ENCODE assay signal across 31 cellular contexts in the genomic region with DNA sequence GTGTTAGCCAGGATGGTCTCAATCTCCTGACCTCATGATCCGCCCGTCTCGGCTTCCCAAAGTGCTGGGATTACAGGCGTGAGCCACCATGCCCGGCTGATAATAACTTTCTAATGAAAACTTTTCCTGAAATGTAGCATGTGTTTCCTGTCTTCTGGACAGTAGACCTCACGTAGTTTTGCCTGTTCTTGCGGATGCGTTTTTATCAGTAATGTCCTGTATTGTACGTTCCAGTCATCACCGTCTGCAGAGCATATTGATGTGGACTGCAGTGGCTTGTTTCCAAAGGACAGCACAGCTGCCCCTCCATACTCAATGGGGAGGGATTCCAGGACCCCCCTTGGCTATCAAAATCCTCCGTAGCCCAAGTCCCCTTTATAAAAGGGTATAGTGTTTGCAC.
"Had no signal": no experiment of that assay in that cellular context is flagged by ENCODE, and none has a peak within 500 bp of the region (broad histone marks: within the 10 kb centered on the region; RNA-seq: fewer than 3 reads in every experiment).

No MANE protein-coding gene starts in this region.

- H3K27me3 Mint-ChIP-seq: activated B cell treated with CpG ODN at 0.5 μM for 24 hours; activated CD4-positive, alpha-beta T cell treated with anti-CD3 and anti-CD28 coated beads, Interleukin-2, amount 10 ng/mL, durations not matched to agents 7 days and 5 days; activated naive CD4-positive, alpha-beta T cell treated with anti-CD3 and anti-CD28 coated beads, Interleukin-2, amount 10 ng/mL, durations not matched to agents 7 days and 5 days; activated naive CD8-positive, alpha-beta T cell treated with anti-CD3 and anti-CD28 coated beads, Interleukin-2, amount 10 ng/mL, durations not matched to agents 7 days and 5 days; IgD-negative memory B cell had no signal

- DNase-seq: activated CD4-positive, alpha-beta T cell treated with anti-CD3 and anti-CD28 coated beads, Interleukin-2, amount 10 ng/mL, durations not matched to agents 7 days and 5 days; activated CD4-positive, alpha-beta T cell treated with anti-CD3 and anti-CD28 coated beads, Interleukin-2, amount 50 U/mL, for 48 hours; activated CD8-positive, alpha-beta memory T cell treated with anti-CD3 and anti-CD28 coated beads, Interleukin-2, amount 50 U/mL, for 4 hours; amygdala; Karpas-422; KBM-7; MG63; NCI-H1048; NCI-H1105 treated with DMSO at 0.1 percent for 48 hours; NCI-H1436; NCI-H1694; NCI-H1930; NCI-H345; NCI-H524 treated with DMSO at 0.1 percent for 48 hours; NK-92 treated with Interleukin-12 subunit alpha and Interleukin-12 subunit beta, amount 100 ng/mL, for 24 hours; PC-3; RPMI8226; SHP77 treated with DMSO at 0.1 percent for 48 hours; SK-N-SH had no signal

- H3K27me3 ChIP-seq: ascending aorta, cardiac muscle cell, MG63, Peyer's patch, SJSA1 had no signal

- FAIRE-seq: TTC549 had no signal

- H3K4me3 Mint-ChIP-seq: activated B cell treated with CpG ODN at 0.5 μM for 24 hours; activated CD4-positive, alpha-beta T cell treated with anti-CD3 and anti-CD28 coated beads, Interleukin-2, amount 10 ng/mL, durations not matched to agents 7 days and 5 days; activated naive CD4-positive, alpha-beta T cell treated with anti-CD3 and anti-CD28 coated beads, Interleukin-2, amount 10 ng/mL, durations not matched to agents 7 days and 5 days; activated naive CD8-positive, alpha-beta T cell treated with anti-CD3 and anti-CD28 coated beads, Interleukin-2, amount 10 ng/mL, durations not matched to agents 7 days and 5 days; activated T-helper 1 cell treated with anti-CD3 and anti-CD28 coated beads, Interleukin-12 subunit alpha, Interleukin-12 subunit beta, Interleukin-2, Interleukin-4 antibody, amounts not matched to agents 30 ng/mL and 10 ng/mL and 1 ng/mL, durations not matched to agents 14 hours and 24 hours and 36 hours; T-helper 1 cell treated with Interleukin-12 subunit alpha and Interleukin-12 subunit beta and Interleukin-4 antibody, amounts not matched to agents 30 μg/mL and 1 μg/mL, for 36 hours; T-helper 2 cell treated with Interferon-gamma antibody and Interleukin-4, amounts not matched to agents 5 μg/mL and 100 μg/mL, for 36 hours had no signal

- H3K4me3 ChIP-seq: ascending aorta, cardiac muscle cell, MG63, Peyer's patch, SJSA1 had no signal

- H3K27ac ChIP-seq: ascending aorta, cardiac muscle cell, Peyer's patch had no signal

- H3K27ac Mint-ChIP-seq: activated B cell treated with CpG ODN at 0.5 μM for 24 hours; activated CD4-positive, alpha-beta T cell treated with anti-CD3 and anti-CD28 coated beads, Interleukin-2, amount 10 ng/mL, durations not matched to agents 7 days and 5 days; activated naive CD4-positive, alpha-beta T cell treated with anti-CD3 and anti-CD28 coated beads, Interleukin-2, amount 10 ng/mL, durations not matched to agents 7 days and 5 days; activated naive CD8-positive, alpha-beta T cell treated with anti-CD3 and anti-CD28 coated beads, Interleukin-2, amount 10 ng/mL, durations not matched to agents 7 days and 5 days; activated T-helper 1 cell treated with anti-CD3 and anti-CD28 coated beads, Interleukin-12 subunit alpha, Interleukin-12 subunit beta, Interleukin-2, Interleukin-4 antibody, amounts not matched to agents 30 ng/mL and 10 ng/mL and 1 ng/mL, durations not matched to agents 14 hours and 24 hours and 36 hours; IgD-negative memory B cell; T-helper 2 cell treated with Interferon-gamma antibody and Interleukin-4, amounts not matched to agents 5 μg/mL and 100 μg/mL, for 36 hours had no signal

- H3K4me1 ChIP-seq: ascending aorta, Peyer's patch had no signal

- H3K4me2 ChIP-seq: SK-N-SH had no signal
